In the genomic region with DNA sequence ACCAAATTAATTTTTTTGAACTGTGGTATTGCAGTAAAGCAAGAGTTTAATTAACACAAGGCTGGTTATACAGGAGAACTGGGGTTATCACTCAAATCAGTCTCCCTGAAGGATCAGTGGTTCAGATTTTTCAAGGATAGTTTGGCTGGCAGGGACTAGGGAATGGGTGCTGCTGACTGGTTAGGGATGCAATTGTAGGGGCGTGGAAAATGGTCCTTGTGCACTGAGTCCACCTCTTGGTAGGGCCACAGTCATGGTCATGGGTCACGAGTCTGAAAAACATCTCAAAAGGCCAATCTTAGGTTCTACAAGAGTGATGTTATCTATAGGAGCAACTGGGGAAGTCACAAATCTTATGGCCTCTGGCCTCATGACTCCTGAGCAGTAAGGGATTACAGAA, we compare ENCODE assay signal across 33 cellular contexts. TPM values are rescaled to one million over a fixed set of nuclear protein-coding genes. Genes with fewer than 3 reads are reported as not detected.
"Had no signal": no experiment of that assay in that cellular context is flagged by ENCODE, and none has a peak within 500 bp of the region (broad histone marks: within the 10 kb centered on the region; RNA-seq: fewer than 3 reads in every experiment).

No MANE protein-coding gene starts in this region.

- H3K4me3 Mint-ChIP-seq: activated B cell treated with CpG ODN at 0.5 μM for 24 hours; activated CD4-positive, alpha-beta memory T cell treated with anti-CD3 and anti-CD28 coated beads, Interleukin-2, amount 10 ng/mL, durations not matched to agents 7 days and 5 days; activated CD4-positive, alpha-beta T cell treated with anti-CD3 and anti-CD28 coated beads for 36 hours; activated CD4-positive, alpha-beta T cell treated with anti-CD3 and anti-CD28 coated beads, Interleukin-2, amount 10 ng/mL, durations not matched to agents 7 days and 5 days; activated CD8-positive, alpha-beta memory T cell treated with anti-CD3 and anti-CD28 coated beads, Interleukin-2, amount 10 ng/mL, durations not matched to agents 7 days and 5 days; activated CD8-positive, alpha-beta T cell treated with anti-CD3 and anti-CD28 coated beads, Interleukin-2, amount 10 ng/mL, durations not matched to agents 7 days and 5 days; activated naive CD4-positive, alpha-beta T cell treated with anti-CD3 and anti-CD28 coated beads for 36 hours; activated naive CD8-positive, alpha-beta T cell treated with anti-CD3 and anti-CD28 coated beads for 36 hours; activated T-cell treated with anti-CD3 and anti-CD28 coated beads, Interleukin-2, amount 50 U/mL, for 24 hours; T-helper 1 cell treated with Interleukin-12 subunit alpha and Interleukin-12 subunit beta and Interleukin-4 antibody, amounts not matched to agents 30 μg/mL and 1 μg/mL, for 36 hours; T-helper 2 cell treated with Interferon-gamma antibody and Interleukin-4, amounts not matched to agents 5 μg/mL and 100 μg/mL, for 36 hours had no signal

- ATAC-seq: activated CD4-positive, alpha-beta T cell treated with anti-CD3 and anti-CD28 coated beads for 36 hours; activated CD8-positive, alpha-beta memory T cell treated with anti-CD3 and anti-CD28 coated beads, Interleukin-2, amount 10 ng/mL, durations not matched to agents 7 days and 5 days; activated CD8-positive, alpha-beta T cell treated with anti-CD3 and anti-CD28 coated beads, Interleukin-2, amount 10 ng/mL, durations not matched to agents 7 days and 5 days; activated naive CD4-positive, alpha-beta T cell treated with anti-CD3 and anti-CD28 coated beads, Interleukin-2, amount 50 U/mL, for 72 hours; body of pancreas had no signal

- H3K9me3 Mint-ChIP-seq: activated B cell treated with CpG ODN at 0.5 μM for 24 hours; activated CD4-positive, alpha-beta T cell treated with anti-CD3 and anti-CD28 coated beads, Interleukin-2, amount 10 ng/mL, durations not matched to agents 7 days and 5 days; activated naive CD4-positive, alpha-beta T cell treated with anti-CD3 and anti-CD28 coated beads for 36 hours; activated naive CD8-positive, alpha-beta T cell treated with anti-CD3 and anti-CD28 coated beads for 36 hours; activated T-cell treated with anti-CD3 and anti-CD28 coated beads, Interleukin-2, amount 50 U/mL, for 24 hours; T-helper 1 cell treated with Interleukin-12 subunit alpha and Interleukin-12 subunit beta and Interleukin-4 antibody, amounts not matched to agents 30 μg/mL and 1 μg/mL, for 36 hours; T-helper 2 cell treated with Interferon-gamma antibody and Interleukin-4, amounts not matched to agents 5 μg/mL and 100 μg/mL, for 36 hours had no signal

- H3K27ac ChIP-seq: adrenal gland, body of pancreas, brain microvascular endothelial cell, breast epithelium, VCaP had no signal

- H3K4me1 ChIP-seq: breast epithelium had no signal

- H3K27me3 Mint-ChIP-seq: activated CD4-positive, alpha-beta T cell treated with anti-CD3 and anti-CD28 coated beads, Interleukin-2, amount 10 ng/mL, durations not matched to agents 7 days and 5 days; activated naive CD8-positive, alpha-beta T cell treated with anti-CD3 and anti-CD28 coated beads for 36 hours; activated T-cell treated with anti-CD3 and anti-CD28 coated beads, Interleukin-2, amount 50 U/mL, for 24 hours had no signal

- H3K4me3 ChIP-seq: adrenal gland, body of pancreas, breast epithelium had no signal

- DNase-seq: activated B cell treated with CpG ODN at 0.5 μM for 24 hours; activated CD4-positive, alpha-beta memory T cell treated with anti-CD3 and anti-CD28 coated beads, Interleukin-2, amount 10 ng/mL, durations not matched to agents 7 days and 5 days; activated CD4-positive, alpha-beta T cell treated with anti-CD3 and anti-CD28 coated beads for 1 hour; activated CD4-positive, alpha-beta T cell treated with anti-CD3 and anti-CD28 coated beads for 36 hours; activated CD4-positive, alpha-beta T cell treated with anti-CD3 and anti-CD28 coated beads for 48 hours; activated CD4-positive, alpha-beta T cell treated with anti-CD3 and anti-CD28 coated beads, Interleukin-2, amount 10 ng/mL, durations not matched to agents 7 days and 5 days; activated CD4-positive, alpha-beta T cell treated with anti-CD3 and anti-CD28 coated beads, Interleukin-2, amount 50 U/mL, for 48 hours; activated CD8-positive, alpha-beta memory T cell treated with anti-CD3 and anti-CD28 coated beads for 24 hours; activated CD8-positive, alpha-beta memory T cell treated with anti-CD3 and anti-CD28 coated beads, Interleukin-2, amount 10 ng/mL, durations not matched to agents 7 days and 5 days; activated CD8-positive, alpha-beta memory T cell treated with anti-CD3 and anti-CD28 coated beads, Interleukin-2, amount 50 U/mL, for 48 hours; activated CD8-positive, alpha-beta T cell treated with anti-CD3 and anti-CD28 coated beads, Interleukin-2, amount 10 ng/mL, durations not matched to agents 7 days and 5 days; activated effector memory CD4-positive, alpha-beta T cell treated with anti-CD3 and anti-CD28 coated beads, Interleukin-2, amount 50 U/mL, for 16 hours; activated gamma-delta T cell treated with Interleukin-2 at 50 U/mL for 16 hours; activated naive CD4-positive, alpha-beta T cell; activated naive CD4-positive, alpha-beta T cell treated with anti-CD3 and anti-CD28 coated beads for 36 hours; activated naive CD4-positive, alpha-beta T cell treated with anti-CD3 and anti-CD28 coated beads, Interleukin-2, amount 50 U/mL, for 16 hours; activated naive CD8-positive, alpha-beta T cell treated with anti-CD3 and anti-CD28 coated beads for 36 hours; activated T-cell treated with anti-CD3 and anti-CD28 coated beads, Interleukin-2, amount 50 U/mL, for 24 hours; activated T-cell treated with anti-CD3 and anti-CD28 coated beads, Interleukin-2, amount 50 U/mL, for 48 hours; adrenal gland; amniotic stem cell; body of pancreas; brain microvascular endothelial cell; central memory CD4-positive, alpha-beta T cell; T-helper 1 cell; T-helper 2 cell; T-helper 9 cell had no signal

- H3K9me3 ChIP-seq: adrenal gland, breast epithelium had no signal

- H3K27ac Mint-ChIP-seq: activated B cell treated with CpG ODN at 0.5 μM for 24 hours; activated CD4-positive, alpha-beta memory T cell treated with anti-CD3 and anti-CD28 coated beads, Interleukin-2, amount 10 ng/mL, durations not matched to agents 7 days and 5 days; activated CD4-positive, alpha-beta T cell treated with anti-CD3 and anti-CD28 coated beads for 36 hours; activated CD4-positive, alpha-beta T cell treated with anti-CD3 and anti-CD28 coated beads, Interleukin-2, amount 10 ng/mL, durations not matched to agents 7 days and 5 days; activated CD8-positive, alpha-beta memory T cell treated with anti-CD3 and anti-CD28 coated beads, Interleukin-2, amount 10 ng/mL, durations not matched to agents 7 days and 5 days; activated CD8-positive, alpha-beta T cell treated with anti-CD3 and anti-CD28 coated beads, Interleukin-2, amount 10 ng/mL, durations not matched to agents 7 days and 5 days; activated naive CD4-positive, alpha-beta T cell treated with anti-CD3 and anti-CD28 coated beads for 36 hours; activated naive CD8-positive, alpha-beta T cell treated with anti-CD3 and anti-CD28 coated beads for 36 hours; activated T-cell treated with anti-CD3 and anti-CD28 coated beads, Interleukin-2, amount 50 U/mL, for 24 hours; T-helper 1 cell treated with Interleukin-12 subunit alpha and Interleukin-12 subunit beta and Interleukin-4 antibody, amounts not matched to agents 30 μg/mL and 1 μg/mL, for 36 hours; T-helper 2 cell treated with Interferon-gamma antibody and Interleukin-4, amounts not matched to agents 5 μg/mL and 100 μg/mL, for 36 hours had no signal

- H3K36me3 ChIP-seq: adrenal gland, brain microvascular endothelial cell, breast epithelium had no signal

- H3K27me3 ChIP-seq: adrenal gland, body of pancreas, breast epithelium had no signal

RNA-seq across cellular contexts. Expression of a gene that starts 27.9 kb away (rescaled TPM):
- total RNA-seq: activated B cell treated with CpG ODN at 0.5 μM for 24 hours; activated CD4-positive, alpha-beta memory T cell treated with anti-CD3 and anti-CD28 coated beads, Interleukin-2, amount 10 ng/mL, durations not matched to agents 7 days and 5 days; activated CD4-positive, alpha-beta T cell treated with anti-CD3 and anti-CD28 coated beads for 36 hours; activated CD4-positive, alpha-beta T cell treated with anti-CD3 and anti-CD28 coated beads, Interleukin-2, amount 10 ng/mL, durations not matched to agents 7 days and 5 days; activated CD8-positive, alpha-beta memory T cell treated with anti-CD3 and anti-CD28 coated beads, Interleukin-2, amount 10 ng/mL, durations not matched to agents 7 days and 5 days; activated CD8-positive, alpha-beta T cell treated with anti-CD3 and anti-CD28 coated beads, Interleukin-2, amount 10 ng/mL, durations not matched to agents 7 days and 5 days; activated naive CD4-positive, alpha-beta T cell treated with anti-CD3 and anti-CD28 coated beads for 36 hours; activated naive CD4-positive, alpha-beta T cell treated with anti-CD3 and anti-CD28 coated beads, Interleukin-2, amount 50 U/mL, for 72 hours; activated naive CD8-positive, alpha-beta T cell treated with anti-CD3 and anti-CD28 coated beads for 36 hours; body of pancreas; breast epithelium had no signal
- polyA plus RNA-seq: aorta had no signal
